ENCODE assay signal across 10 cellular contexts in genomic region chr17:67855504-67856324, GRCh38. TPM values are rescaled to one million over a fixed set of nuclear protein-coding genes. Genes with fewer than 3 reads are reported as not detected.
A peak's percentile ranks its signal among the peaks of the same experiment; 100 is the strongest.
DNase-seq lines count a peak whose midpoint lies in the region; ATAC-seq, FAIRE-seq and TF ChIP-seq lines count a peak whose summit lies in the region.
"Had no signal": no experiment of that assay in that cellular context is flagged by ENCODE, and none has a peak within 500 bp of the region (broad histone marks: within the 10 kb centered on the region; RNA-seq: fewer than 3 reads in every experiment).

No MANE protein-coding gene starts in this region.

- dilution Hi-C loops in endothelial cell of umbilical vein (cut with MboI; ENCODE audit: extremely low pct_ligation_motif_present, low sequenced_read_pairs) = no loop called here

- H3K36me3 ChIP-seq in BLaER1 (peaks cover 53% of the 10 kb centered on the region), SU-DHL-6 (ENCODE audit: low read length) (peaks cover 14% of the 10 kb centered on the region), endothelial cell of umbilical vein (ENCODE audit: control insufficient read depth in 2 of 2, extremely low read depth in 1 of 2, insufficient read depth in 2 of 2, low read length in 2 of 2) (peaks cover 0 to 5% of the 10 kb centered on the region in 2 experiments)

- H3K4me2 ChIP-seq in BLaER1 (peak overlapping the region; percentile 80), SU-DHL-6 (ENCODE audit: low read depth, low read length, poor library complexity, severe bottlenecking) (peak overlapping the region; percentile 50), endothelial cell of umbilical vein (ENCODE audit: insufficient read depth, low read length) (peak overlapping the region; percentile 48)

- no peaks in the 10 kb centered on the region for H3K9me1 ChIP-seq in endothelial cell of umbilical vein (replicated peaks; ENCODE audit: control insufficient read depth, extremely low read depth, insufficient read depth, low read length)

- H3K27ac ChIP-seq in BLaER1 (peak overlapping the region; percentile 42), SU-DHL-6 (ENCODE audit: low read depth, low read length) (peak overlapping the region; percentile 45), endothelial cell of umbilical vein (ENCODE audit: insufficient read depth, low read depth, low read length) (no peak overlapping the region)

- peaks cover 100% of the 10 kb centered on the region for H3K79me2 ChIP-seq in SU-DHL-6 (ENCODE audit: insufficient read depth, low read length)
- H3K79me2 ChIP-seq in endothelial cell of umbilical vein (ENCODE audit: control insufficient read depth, insufficient read depth, low read length) = peaks cover 85% of the 10 kb centered on the region

- peak; percentile 47 for ATAC-seq in GM18858 (IDR thresholded peaks at IDR 0.05; ENCODE audit: unreplicated experiment)

- DNase-seq in endothelial cell of umbilical vein (ENCODE audit: low read depth, low spot score) (peak; percentile 77), SHP77 treated with DMSO at 0.1 percent for 48 hours (lab: John Stamatoyannopoulos, UW) (no peak), D341Med (ENCODE audit: low spot score) (no peak), NCI-H524 treated with DMSO at 0.1 percent for 48 hours (lab: John Stamatoyannopoulos, UW) (no peak)
- no peak for DNase-seq in stimulated activated CD4-positive, alpha-beta T cell treated with anti-CD3 and anti-CD28 coated beads, Interleukin-2, amount 100 ng/mL, for 24 hours
- DNase-seq: activated CD4-positive, CD25-positive, alpha-beta regulatory T cell; NCI-H146 had no signal

- CTCF ChIA-PET in endothelial cell of umbilical vein (lab: Charles Lee) = interaction anchor here (0.9 to 1.3 kb wide), 2 partner anchors 32 to 380 kb away, joined by 3 read pairs; no protein-coding TSS in a partner anchor

- H3K9ac ChIP-seq in BLaER1 (peak overlapping the region; percentile 51), SU-DHL-6 (ENCODE audit: low read length) (peak overlapping the region; percentile 21; the same call in 1 of the 2 replicates), endothelial cell of umbilical vein (replicated peaks; ENCODE audit: extremely low read depth, insufficient read depth, low read length) (no peak overlapping the region)

- intact Hi-C loops in endothelial cell of umbilical vein (cut with micrococcal nuclease) = no loop called here

- H2AFZ ChIP-seq in SU-DHL-6 (ENCODE audit: low read depth, low read length, severe bottlenecking) = no peak overlapping the region
- no peak overlapping the region for H2AFZ ChIP-seq in endothelial cell of umbilical vein (ENCODE audit: low read depth, low read length)

- H3K9me2 ChIP-seq in SU-DHL-6 (replicated peaks; ENCODE audit: insufficient read depth, low read length) = no peaks in the 10 kb centered on the region

- peaks cover 28% of the 10 kb centered on the region for H3F3A ChIP-seq in SU-DHL-6 (ENCODE audit: insufficient read depth)

- peak; percentile 30 for TF ChIP-seq POLR2A in endothelial cell of umbilical vein (IDR thresholded peaks at IDR 0.05; ENCODE audit: low read depth, low read length)

- 0 out of 2 replicates have a peak, but pooled peaks cover 8% of the 10 kb centered on the region for H3K9me3 ChIP-seq in BLaER1
- H3K9me3 ChIP-seq in SU-DHL-6 (ENCODE audit: insufficient read depth, low read length) = no peaks in the 10 kb centered on the region
- no peaks in the 10 kb centered on the region for H3K9me3 ChIP-seq in endothelial cell of umbilical vein (replicated peaks; ENCODE audit: control insufficient read depth, insufficient read depth, low read length)

- H3K27me3 ChIP-seq in BLaER1 (no peaks in the 10 kb centered on the region), SU-DHL-6 (ENCODE audit: low read length) (no peaks in the 10 kb centered on the region), endothelial cell of umbilical vein (ENCODE audit: control insufficient read depth in 2 of 2, insufficient read depth in 2 of 2, low read length in 2 of 2) (no peaks in the 10 kb centered on the region)

- peak; percentile 72 for FAIRE-seq in endothelial cell of umbilical vein (lab: Jason Lieb, UNC)

- BruUV-seq in endothelial cell of umbilical vein (replicated peaks; lab: Mats Ljungman, UMichigan) = no TSS peak

- H4K20me1 ChIP-seq in BLaER1 = peaks cover 99% of the 10 kb centered on the region
- H4K20me1 ChIP-seq in SU-DHL-6 (ENCODE audit: low read depth, low read length) = peaks cover 16% of the 10 kb centered on the region; the same call in 1 of the 2 replicates
- H4K20me1 ChIP-seq in endothelial cell of umbilical vein (replicated peaks; ENCODE audit: control insufficient read depth, extremely low read depth, insufficient read depth, low read length) = no peaks in the 10 kb centered on the region

- POLR2A ChIA-PET in endothelial cell of umbilical vein (lab: Charles Lee) = no interaction called here

- H3K4me3 ChIP-seq in BLaER1 = peak overlapping the region; percentile 32; the same call in 1 of the 2 replicates
- H3K4me3 ChIP-seq in SU-DHL-6 (ENCODE audit: insufficient read depth, low read length, poor library complexity, severe bottlenecking) = peak overlapping the region; percentile 17
- no peak overlapping the region for H3K4me3 ChIP-seq in endothelial cell of umbilical vein (replicated peaks in 1 of 3; ENCODE audit: insufficient read depth in 1 of 3, low read depth in 1 of 3, low read length in 3 of 3)

- H3K4me1 ChIP-seq in BLaER1 (peaks cover 37% of the 10 kb centered on the region), endothelial cell of umbilical vein (ENCODE audit: control insufficient read depth, extremely low read depth, insufficient read depth, low read length) (peaks cover 6% of the 10 kb centered on the region)

- TF ChIP-seq CTCF in SU-DHL-6 (IDR thresholded peaks at IDR 0.05; ENCODE audit: insufficient read depth, low read length, poor library complexity, severe bottlenecking) (no peak), endothelial cell of umbilical vein (IDR thresholded peaks at IDR 0.05; ENCODE audit: extremely low read depth in 1 of 2, insufficient read depth in 1 of 2, low read depth in 1 of 2, low read length in 2 of 2) (no peak)

TF ChIP-seq in endothelial cell of umbilical vein, 7 proteins besides CTCF, POLR2A, EP300 and RAD21:
- TF ChIP-seq GATA2 (IDR thresholded peaks at IDR 0.05; ENCODE audit: insufficient read depth, insufficient read length, low read depth, low read length) (no peak), EZH2 (IDR thresholded peaks at IDR 0.05; ENCODE audit: borderline replicate concordance, low read depth, low read length, severe bottlenecking) (no peak), FOS (IDR thresholded peaks at IDR 0.05; ENCODE audit: borderline replicate concordance, insufficient read depth, low read length) (no peak), MYC (IDR thresholded peaks at IDR 0.05; ENCODE audit: low read depth, low read length) (no peak), POLR2AphosphoS5 (IDR thresholded peaks at IDR 0.05; ENCODE audit: insufficient read depth, low read depth, low read length) (no peak), JUN (IDR thresholded peaks at IDR 0.05; ENCODE audit: borderline replicate concordance, insufficient read depth, insufficient read length, low read depth) (no peak)
- TF ChIP-seq, protein P1, sequence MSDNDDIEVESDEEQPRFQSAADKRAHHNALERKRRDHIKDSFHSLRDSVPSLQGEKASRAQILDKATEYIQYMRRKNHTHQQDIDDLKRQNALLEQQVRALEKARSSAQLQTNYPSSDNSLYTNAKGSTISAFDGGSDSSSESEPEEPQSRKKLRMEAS (IDR thresholded peaks at IDR 0.05; ENCODE audit: insufficient read depth, insufficient read length) = no peak

RNA-seq across cellular contexts. Expression of gene BPTF, which starts 30.4 kb away (rescaled TPM):
- 78.6 and 88.1 TPM in 2 replicates for total RNA-seq in endothelial cell of umbilical vein
- 41.0 and 47.7 TPM in 2 replicates for polyA plus RNA-seq in endothelial cell of umbilical vein
- polyA plus RNA-seq in endothelial cell of umbilical vein (2011; cell fraction: cytosol; rRNA removed) = 37.8 and 41.5 TPM in 2 replicates
- polyA plus RNA-seq in endothelial cell of umbilical vein (2011; cell fraction: nucleus; rRNA removed) = 88.1 and 105 TPM in 2 replicates
- 40.8 and 51.1 TPM in 2 replicates for polyA plus RNA-seq in endothelial cell of umbilical vein (2012)
- 111 and 121 TPM in 2 replicates for polyA minus RNA-seq in endothelial cell of umbilical vein
- polyA minus RNA-seq in endothelial cell of umbilical vein (2011; cell fraction: cytosol; rRNA and poly(A)+ RNA removed) = 41.9 TPM
- 139 and 186 TPM in 2 replicates for polyA minus RNA-seq in endothelial cell of umbilical vein (2011; cell fraction: nucleus; rRNA and poly(A)+ RNA removed)

Comparison
In these comparisons a context has a peak if more than half of its experiments do, and no peak if none do; other contexts are left out.
1. H3K4me3 ChIP-seq: peak in BLaER1 (single experiment) and SU-DHL-6 (single experiment); none in endothelial cell of umbilical vein (0 of 3).
2. Peak in every context shown above with its lines, with median percentiles within 50 percentile points of each other: H3K4me2 ChIP-seq.